ENCODE assay signal across 9 cellular contexts in the genomic region with DNA sequence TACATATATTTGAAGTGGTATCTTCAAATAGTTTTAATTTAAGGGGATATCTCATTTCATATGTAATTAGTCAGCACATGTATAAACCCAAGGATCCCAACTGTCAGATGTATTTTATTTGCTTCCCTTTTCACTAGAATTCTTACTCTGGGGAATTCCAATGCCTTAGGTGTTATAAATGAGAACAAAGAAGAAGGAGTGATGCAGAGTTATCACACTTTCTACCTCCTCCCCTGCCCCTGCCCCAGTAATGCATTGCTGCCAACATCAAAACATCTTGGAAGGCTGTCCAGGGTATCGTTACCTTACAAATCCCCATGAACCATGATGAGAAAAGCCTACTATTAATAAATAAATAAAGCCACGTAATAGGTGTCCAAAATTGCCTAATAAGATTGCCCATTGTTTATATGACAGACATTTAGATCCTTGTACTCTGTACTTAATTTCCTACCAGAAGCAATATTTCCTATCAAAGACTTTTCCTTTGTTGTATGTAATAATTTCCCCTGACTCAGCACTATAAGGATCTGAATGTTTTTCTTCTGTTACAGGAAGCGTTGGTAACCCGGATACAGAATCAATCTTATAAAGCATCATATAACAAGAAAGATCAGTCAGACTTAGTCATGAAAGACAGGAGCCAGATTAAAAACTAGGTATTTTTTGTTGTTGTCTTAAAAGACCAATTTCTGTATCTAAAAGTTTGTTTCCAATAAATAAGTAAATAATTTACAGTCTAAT. TPM values are rescaled to one million over a fixed set of nuclear protein-coding genes. Genes with fewer than 3 reads are reported as not detected.
DNase-seq lines count a peak whose midpoint lies in the region; ATAC-seq and FAIRE-seq lines count a peak whose summit lies in the region.
"Had no signal": no experiment of that assay in that cellular context is flagged by ENCODE, and none has a peak within 500 bp of the region (broad histone marks: within the 10 kb centered on the region; RNA-seq: fewer than 3 reads in every experiment).

No MANE protein-coding gene starts in this region.

- peaks cover 63% of the 10 kb centered on the region for H3K4me1 Mint-ChIP-seq in T-helper 2 cell treated with Interferon-gamma antibody and Interleukin-4, amounts not matched to agents 5 μg/mL and 100 μg/mL, for 36 hours (ENCODE audit: low read depth)

- no peaks in the 10 kb centered on the region for H3K27me3 Mint-ChIP-seq in T-helper 2 cell treated with Interferon-gamma antibody and Interleukin-4, amounts not matched to agents 5 μg/mL and 100 μg/mL, for 36 hours (ENCODE audit: low read depth)

- peaks cover 5% of the 10 kb centered on the region for H3K9me3 Mint-ChIP-seq in T-helper 2 cell treated with Interferon-gamma antibody and Interleukin-4, amounts not matched to agents 5 μg/mL and 100 μg/mL, for 36 hours

- peak; percentile 38 for DNase-seq in NCI-H2171 treated with DMSO at 0.1 percent for 48 hours (lab: John Stamatoyannopoulos, UW)
- DNase-seq in NCI-H2171 (lab: John Stamatoyannopoulos, UW): no peak
- DNase-seq in T-helper 2 cell treated with Interferon-gamma antibody and Interleukin-4, amounts not matched to agents 5 μg/mL and 100 μg/mL, for 36 hours (ENCODE audit: low spot score): no peak
- DNase-seq in renal cortical epithelial cell (ENCODE audit: low read depth): peak; percentile 45
- no peak for DNase-seq in AG20443 (ENCODE audit: low spot score)
- no peak for DNase-seq in NOMO-1 treated with dmso at 0.1 percent for 144 hours (lab: John Stamatoyannopoulos, UW; ENCODE audit: unreplicated experiment)
- DNase-seq: GF-D8 had no signal

- ATAC-seq in GM19351 (IDR thresholded peaks at IDR 0.05; ENCODE audit: unreplicated experiment): no peak

- H3K4me3 Mint-ChIP-seq in T-helper 2 cell treated with Interferon-gamma antibody and Interleukin-4, amounts not matched to agents 5 μg/mL and 100 μg/mL, for 36 hours: peak overlapping the region; percentile 44

- FAIRE-seq in endometrium (lab: Jason Lieb, UNC): peak; percentile 64

- peak overlapping the region; percentile 83 for H3K27ac Mint-ChIP-seq in T-helper 2 cell treated with Interferon-gamma antibody and Interleukin-4, amounts not matched to agents 5 μg/mL and 100 μg/mL, for 36 hours

- H3K36me3 Mint-ChIP-seq in T-helper 2 cell treated with Interferon-gamma antibody and Interleukin-4, amounts not matched to agents 5 μg/mL and 100 μg/mL, for 36 hours (ENCODE audit: low read depth): peaks cover 50% of the 10 kb centered on the region

RNA-seq across cellular contexts. Expression of gene CBLB, which starts 38.8 kb away (rescaled TPM):
- 11.3 and 94.7 TPM in 2 replicates for total RNA-seq in renal cortical epithelial cell

Comparison
In these comparisons a context has a peak if more than half of its experiments do, and no peak if none do; other contexts are left out.
1. DNase-seq: peak in NCI-H2171 treated with DMSO at 0.1 percent for 48 hours (single experiment) and renal cortical epithelial cell (single experiment); none in NCI-H2171 (single experiment), T-helper 2 cell treated with Interferon-gamma antibody and Interleukin-4, amounts not matched to agents 5 μg/mL and 100 μg/mL, for 36 hours (single experiment), AG20443 (single experiment) and NOMO-1 treated with dmso at 0.1 percent for 144 hours (single experiment).